8 cellular contexts compared by ENCODE assay signal in genomic region chr22:42069801-42070516, GRCh38. TPM values are rescaled to one million over a fixed set of nuclear protein-coding genes. Genes with fewer than 3 reads are reported as not detected.
DNase-seq lines count a peak whose midpoint lies in the region; ATAC-seq and TF ChIP-seq lines count a peak whose summit lies in the region.

No MANE protein-coding gene starts in this region.

- H3K4me3 ChIP-seq in epithelial cell of proximal tubule (ENCODE audit: low read depth, low read length): peak overlapping the region; percentile 67

- H3K23me2 ChIP-seq in H9 (ENCODE audit: insufficient read length, low read depth, low read length, poor library complexity, severe bottlenecking): peaks cover 8% of the 10 kb centered on the region

- H3K27me3 ChIP-seq in H9 (ENCODE audit: insufficient read depth, low read length): no peaks in the 10 kb centered on the region

- no peak overlapping the region for H2BK20ac ChIP-seq in H9 (ENCODE audit: low read depth, low read length, poor library complexity, severe bottlenecking)

- H3K27me3 Mint-ChIP-seq in H9 (ENCODE audit: low read depth) (peaks cover 6% of the 10 kb centered on the region), natural killer cell (ENCODE audit: low read depth in 2 of 2) (no peaks in the 10 kb centered on the region)

- H4K8ac ChIP-seq in H9 (replicated peaks; ENCODE audit: insufficient read length, low read depth, low read length): no peak overlapping the region

- H3K27ac Mint-ChIP-seq in H9 (no peak overlapping the region), natural killer cell (peak overlapping the region; percentile 86 to 94)

- no peak overlapping the region for H3K27ac ChIP-seq in H9 (ENCODE audit: insufficient read length, low read depth, low read length)

- no peak overlapping the region for H4K5ac ChIP-seq in H9 (ENCODE audit: insufficient read length, low read depth, low read length)

- H2BK15ac ChIP-seq in H9 (ENCODE audit: low read depth, low read length): no peak overlapping the region

- H2AK5ac ChIP-seq in H9 (ENCODE audit: insufficient read length, low read length): no peak overlapping the region

- H3K79me1 ChIP-seq in H9 (ENCODE audit: insufficient read depth, low read depth, low read length, poor library complexity, severe bottlenecking): no peaks in the 10 kb centered on the region

- H3K18ac ChIP-seq in H9 (ENCODE audit: insufficient read length, low read depth, low read length): no peak overlapping the region

- H3K4me3 Mint-ChIP-seq in H9 (peak overlapping the region; percentile 74 to 88), natural killer cell (peak overlapping the region; percentile 93)

- no peak overlapping the region for H2AFZ ChIP-seq in H9 (ENCODE audit: low read length)

- H3K4me2 ChIP-seq in H9 (ENCODE audit: insufficient read depth, insufficient read length, low read length): peak overlapping the region; percentile 73

- no peak overlapping the region for H2BK5ac ChIP-seq in H9 (ENCODE audit: insufficient read length, low read length)

- H3K4ac ChIP-seq in H9 (ENCODE audit: low read depth, low read length): no peak overlapping the region

- no peak overlapping the region for H3T11ph ChIP-seq in H9 (ENCODE audit: low read length)

- H3K56ac ChIP-seq in H9 (ENCODE audit: insufficient read length, low read depth, low read length): no peak overlapping the region

- ATAC-seq in natural killer cell (no peak), GM18502 (IDR thresholded peaks at IDR 0.05; ENCODE audit: poor library complexity, unreplicated experiment) (no peak)

- H3K9ac ChIP-seq in H9 (ENCODE audit: extremely low read depth, insufficient read length, low read length): peak overlapping the region; percentile 7

- intact Hi-C loops in natural killer cell (cut with micrococcal nuclease): loop anchor here (1.0 kb wide), 2 partner anchors 9 to 20 kb away; partner anchors contain the start of genes NDUFA6 and SMDT1
- intact Hi-C loops in posterior vena cava (cut with DNase I): loop anchor here in 1 of 2 donors (10.0 kb wide), 1 partner anchor 85 kb away; no protein-coding TSS in a partner anchor

- no peak overlapping the region for H2BK12ac ChIP-seq in H9 (ENCODE audit: insufficient read length, low read depth, low read length)

- no peak overlapping the region for H3K14ac ChIP-seq in H9 (ENCODE audit: insufficient read depth, low read length)

- H3K9me3 Mint-ChIP-seq in H9 (no peaks in the 10 kb centered on the region; a peak in 2 of 5 replicates), natural killer cell (no peaks in the 10 kb centered on the region)

- no peak overlapping the region for H4K91ac ChIP-seq in H9 (ENCODE audit: insufficient read length, low read depth, low read length)

- TF ChIP-seq CTCF in H9 (conservative IDR thresholded peaks at IDR 0.05) (no peak), epithelial cell of proximal tubule (conservative IDR thresholded peaks at IDR 0.05; ENCODE audit: low read depth, low read length) (no peak), natural killer cell (IDR thresholded peaks at IDR 0.05) (no peak)

- no peak overlapping the region for H2BK120ac ChIP-seq in H9 (ENCODE audit: low read depth, low read length, poor library complexity, severe bottlenecking)

- H3K23ac ChIP-seq in H9 (ENCODE audit: insufficient read length, low read depth, low read length): no peak overlapping the region

- H3K79me2 ChIP-seq in H9 (ENCODE audit: insufficient read depth, low read length): no peaks in the 10 kb centered on the region

- H3K4me1 ChIP-seq in H9 (ENCODE audit: insufficient read depth, low read length): peaks cover 6% of the 10 kb centered on the region; the same call in 1 of the 2 replicates

- WGBS in H9 (ENCODE audit: extremely low coverage, insufficient read length, low lambda C conversion rate): no CpG with 5 or more reads among the region's 19 CpGs

- H3K4me1 Mint-ChIP-seq in H9: peaks cover 30 to 33% of the 10 kb centered on the region in 2 experiments
- peaks cover 16 to 35% of the 10 kb centered on the region in 2 donors for H3K4me1 Mint-ChIP-seq in natural killer cell

- H3K36me3 Mint-ChIP-seq in H9 (ENCODE audit: insufficient read depth in 1 of 3, low read depth in 3 of 3) (peaks cover 20 to 32% (median 27%) of the 10 kb centered on the region in 3 experiments), natural killer cell (no peaks in the 10 kb centered on the region)

- no peaks in the 10 kb centered on the region for H4K20me1 ChIP-seq in H9 (ENCODE audit: control insufficient read depth, insufficient read depth, insufficient read length)

- no peaks in the 10 kb centered on the region for H3K9me3 ChIP-seq in H9 (ENCODE audit: control insufficient read depth, low read depth, low read length)

- DNase-seq in DMS79 (lab: John Stamatoyannopoulos, UW) (peak; percentile 25), H9 (peak; percentile 45), SIG-M5 treated with dmso at 0.1 percent for 504 hours (lab: John Stamatoyannopoulos, UW; ENCODE audit: unreplicated experiment) (peak; percentile 80), epithelial cell of proximal tubule (ENCODE audit: low read depth) (no peak), natural killer cell (no peak), posterior vena cava (ENCODE audit: low spot score) (no peak), HuH-7.5 (ENCODE audit: low spot score) (no peak)

RNA-seq across cellular contexts. Expression of gene NAGA, which starts 0.7 kb away (rescaled TPM):
- total RNA-seq in H9 (2021) (16.1 and 16.6 TPM in 2 replicates), epithelial cell of proximal tubule (38.9 and 41.2 TPM in 2 replicates), natural killer cell (10 to 100 TPM; 12.8 to 15.7 (median 14.2) TPM), posterior vena cava (10 to 100 TPM; 18.4 to 29.7 TPM)

RNA-seq across cellular contexts. Expression of gene PHETA2, which starts 4.1 kb away (rescaled TPM):
- total RNA-seq in H9 (2021): 2.6 and 3.2 TPM in 2 replicates
- total RNA-seq in epithelial cell of proximal tubule: 10.9 and 11.2 TPM in 2 replicates
- 1 to 10 TPM; 1.2 to 2.3 (median 1.8) TPM for total RNA-seq in natural killer cell
- 10 to 100 TPM; 15.2 to 17.3 TPM for total RNA-seq in posterior vena cava

RNA-seq across cellular contexts. Expression of gene SMDT1, which starts 9.5 kb away (rescaled TPM):
- total RNA-seq in H9 (2021): 44.8 and 45.0 TPM in 2 replicates
- 1.1 and 3.0 TPM in 2 replicates for total RNA-seq in epithelial cell of proximal tubule
- 10 to 100 TPM; 37.7 to 51.0 (median 45.1) TPM for total RNA-seq in natural killer cell
- total RNA-seq in posterior vena cava: 10 to 100 TPM; 63.9 to 67.2 TPM

RNA-seq across cellular contexts. Expression of gene NDUFA6, which starts 20.6 kb away (rescaled TPM):
- total RNA-seq in H9 (2021): 91.7 and 102 TPM in 2 replicates
- total RNA-seq in epithelial cell of proximal tubule: 91.0 and 108 TPM in 2 replicates
- total RNA-seq in natural killer cell: 10 to 100 TPM; 50.4 to 69.7 (median 63.8) TPM
- total RNA-seq in posterior vena cava: 10 to 100 TPM; 48.1 to 52.1 TPM

Comparison
In these comparisons a context has a peak if more than half of its experiments do, and no peak if none do; other contexts are left out.
1. DNase-seq: peak in DMS79 (single experiment), H9 (single experiment) and SIG-M5 treated with dmso at 0.1 percent for 504 hours (single experiment); none in epithelial cell of proximal tubule (single experiment), natural killer cell (single experiment), posterior vena cava (single experiment) and HuH-7.5 (single experiment).
2. H3K27ac Mint-ChIP-seq: peak in natural killer cell (2 of 2); none in H9 (0 of 3).